ENCODE assay signal across 8 cellular contexts in the genomic region with DNA sequence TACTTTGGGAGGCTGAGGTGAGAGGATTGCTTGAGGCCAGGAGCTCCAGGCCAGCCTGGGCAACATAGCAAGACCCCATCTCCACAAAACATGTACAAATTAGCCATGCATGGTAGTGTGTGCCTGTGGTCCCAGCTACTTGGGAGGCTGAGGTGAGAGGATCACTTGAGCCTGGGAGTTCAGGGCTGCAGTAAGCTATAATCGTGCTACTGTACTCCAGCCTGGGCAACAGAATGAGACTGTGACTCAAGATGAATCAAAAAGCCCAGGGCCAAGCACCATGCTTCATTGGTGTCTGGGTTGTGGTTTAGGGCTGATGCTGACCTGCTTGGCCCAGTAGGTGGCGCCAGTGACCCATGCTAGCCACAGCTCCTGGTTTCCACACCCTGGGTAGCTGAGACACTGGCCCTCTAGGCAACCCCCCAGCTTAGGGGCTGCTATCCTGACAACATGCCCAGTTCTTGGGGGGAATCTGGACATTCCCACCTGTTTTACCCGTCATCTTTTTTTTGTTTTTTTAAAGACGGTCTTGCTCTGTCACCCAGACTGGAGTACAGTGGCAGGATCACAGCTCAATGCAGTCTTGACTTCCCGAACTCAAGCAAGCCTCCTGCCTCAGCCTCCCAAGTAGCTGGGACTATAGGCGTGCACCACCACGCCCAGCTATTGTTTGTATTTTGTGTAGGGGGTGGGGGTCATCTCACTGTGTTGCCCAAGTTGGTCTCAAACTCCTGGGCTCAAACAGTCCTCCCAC. TPM values are rescaled to one million over a fixed set of nuclear protein-coding genes. Genes with fewer than 3 reads are reported as not detected.
DNase-seq lines count a peak whose midpoint lies in the region; ATAC-seq and TF ChIP-seq lines count a peak whose summit lies in the region.

No MANE protein-coding gene starts in this region.

- H3K27me3 Mint-ChIP-seq in activated T-helper 17 cell treated with anti-CD3 and anti-CD28 coated beads, Interleukin-2, amount 50 U/mL, for 72 hours = no peaks in the 10 kb centered on the region

- H2AFZ ChIP-seq in IMR-90 (replicated peaks; ENCODE audit: low read length, poor library complexity) (peak overlapping the region; percentile 63), osteoblast (ENCODE audit: low read length) (no peak overlapping the region)

- in situ Hi-C loops in IMR-90 (cut with MboI; ENCODE audit: low sequenced_read_pairs) = loop anchor here (5.0 to 25.0 kb wide), 2 partner anchors 54 to 124 kb away; no protein-coding TSS in a partner anchor

- no peak overlapping the region for H3K18ac ChIP-seq in IMR-90 (ENCODE audit: low read depth, low read length)

- H3K27ac Mint-ChIP-seq in activated T-helper 17 cell treated with anti-CD3 and anti-CD28 coated beads, Interleukin-2, amount 50 U/mL, for 72 hours = no peak overlapping the region

- H3K27me3 ChIP-seq in IMR-90 (ENCODE audit: control insufficient read depth, insufficient read depth, low read length) (no peaks in the 10 kb centered on the region), osteoblast (ENCODE audit: insufficient read depth, low read length) (no peaks in the 10 kb centered on the region), thoracic aorta (replicated peaks; ENCODE audit: insufficient read depth) (no peaks in the 10 kb centered on the region)

- POLR2A ChIA-PET in IMR-90 (lab: Charles Lee; ENCODE audit: unreplicated experiment) = interaction anchor here (0.8 kb wide), 1 partner anchor 79 kb away, joined by 4 read pairs; no protein-coding TSS in a partner anchor

- H4K20me1 ChIP-seq in IMR-90 (ENCODE audit: insufficient read depth, low read length) = peaks cover 12% of the 10 kb centered on the region
- H4K20me1 ChIP-seq in osteoblast (ENCODE audit: insufficient read depth, low read length) = peaks cover 7% of the 10 kb centered on the region

- intact Hi-C loops in IMR-90 (cut with micrococcal nuclease) = loop anchor here (1.0 to 5.0 kb wide), 2 partner anchors 59 to 119 kb away; no protein-coding TSS in a partner anchor

- dilution Hi-C loops in IMR-90 (cut with HindIII; ENCODE audit: low sequenced_read_pairs, unreplicated experiment) = no loop called here

- H4K8ac ChIP-seq in IMR-90 (ENCODE audit: low read depth in 2 of 2, low read length in 2 of 2) = no peak overlapping the region

- H3K4me1 Mint-ChIP-seq in activated T-helper 17 cell treated with anti-CD3 and anti-CD28 coated beads, Interleukin-2, amount 50 U/mL, for 72 hours = peaks cover 4% of the 10 kb centered on the region

- H3K9me3 ChIP-seq in IMR-90 (ENCODE audit: control insufficient read depth, insufficient read depth, low read length) (no peaks in the 10 kb centered on the region), osteoblast (ENCODE audit: low read depth, low read length) (no peaks in the 10 kb centered on the region), thoracic aorta (no peaks in the 10 kb centered on the region)

- H3K23ac ChIP-seq in IMR-90 (ENCODE audit: low read depth, low read length) = no peak overlapping the region

- H3K4ac ChIP-seq in IMR-90 (ENCODE audit: low read depth, low read length) = no peak overlapping the region

- peak; percentile 50 for DNase-seq in GM04503 (ENCODE audit: low read depth)
- DNase-seq in IMR-90 = peak; percentile 88
- peak; percentile 75 for DNase-seq in RPMI8226
- peak; percentile 66 for DNase-seq in fibroblast of villous mesenchyme (ENCODE audit: low read depth)
- peak; percentile 99 for DNase-seq in osteoblast (ENCODE audit: insufficient read length, low spot score, missing footprints)
- no peak for DNase-seq in thoracic aorta (ENCODE audit: low spot score)

- H3K4me1 ChIP-seq in IMR-90 (ENCODE audit: control insufficient read depth, insufficient read depth, low read length) (0 out of 2 replicates have a peak, but pooled peaks cover 3% of the 10 kb centered on the region), osteoblast (ENCODE audit: insufficient read depth, low read length) (peaks cover 12% of the 10 kb centered on the region), thoracic aorta (ENCODE audit: control insufficient read depth in 1 of 2, low read depth in 2 of 2) (peaks cover 9 to 12% of the 10 kb centered on the region in 2 donors)

- H3K4me3 ChIP-seq in IMR-90 (ENCODE audit: insufficient read depth, low read depth, low read length) (no peak overlapping the region), fibroblast of villous mesenchyme (ENCODE audit: low read depth, low read length) (no peak overlapping the region), osteoblast (ENCODE audit: insufficient read depth, low read length) (no peak overlapping the region), thoracic aorta (no peak overlapping the region)

- peaks cover 0 to 25% of the 10 kb centered on the region in 2 experiments; a peak in 3 of 4 replicates for H3K79me1 ChIP-seq in IMR-90 (ENCODE audit: low read depth in 1 of 2, low read length in 2 of 2)

- no peak overlapping the region for H2BK15ac ChIP-seq in IMR-90 (ENCODE audit: low read depth, low read length)

- peak; percentile 97 for TF ChIP-seq RAD21 in IMR-90 (IDR thresholded peaks at IDR 0.05; ENCODE audit: low read length)

- H2AK9ac ChIP-seq in IMR-90 (replicated peaks; ENCODE audit: low read depth, low read length, poor library complexity) = peak overlapping the region; percentile 72

- H3K79me2 ChIP-seq in osteoblast (ENCODE audit: insufficient read depth, low read length) = peaks cover 12% of the 10 kb centered on the region

- H2BK20ac ChIP-seq in IMR-90 (ENCODE audit: low read depth, low read length) = no peak overlapping the region

- no peak overlapping the region for H2AK5ac ChIP-seq in IMR-90 (ENCODE audit: low read depth, low read length)

- ATAC-seq in IMR-90 (ENCODE audit: low read depth) (peak; percentile 99), thoracic aorta (ENCODE audit: insufficient number of reproducible peaks, low FRiP score, low read depth) (peak; percentile 59), HG03521 (IDR thresholded peaks at IDR 0.05; ENCODE audit: unreplicated experiment) (no peak)
- ATAC-seq in activated T-helper 17 cell treated with anti-CD3 and anti-CD28 coated beads, Interleukin-2, amount 50 U/mL, for 72 hours (replicated peaks) = peak; percentile 100

- TF ChIP-seq POLR2A in IMR-90 (IDR thresholded peaks at IDR 0.05; ENCODE audit: low read depth, low read length) = 0 out of 2 replicates have a peak, but pooled peaks have one; percentile 43

- no peak overlapping the region for H4K91ac ChIP-seq in IMR-90 (ENCODE audit: insufficient read depth, low read depth, low read length)

- H2BK5ac ChIP-seq in IMR-90 (ENCODE audit: low read depth, low read length, poor library complexity, severe bottlenecking) = no peak overlapping the region

- CTCF ChIA-PET in IMR-90 (lab: Yijun Ruan, JAX) = interaction anchor here (0.6 to 1.7 kb wide), 7 partner anchors 11 to 108 kb away, joined by 3 to 17 read pairs (median 3); no protein-coding TSS in a partner anchor

- no peak overlapping the region for H3K56ac ChIP-seq in IMR-90 (ENCODE audit: extremely low read depth, insufficient read depth, low read length)

- H3K9me1 ChIP-seq in IMR-90 (ENCODE audit: insufficient read depth, low read length) = no peaks in the 10 kb centered on the region

- TF ChIP-seq CTCF in IMR-90 (conservative IDR thresholded peaks at IDR 0.05; ENCODE audit: low read depth, low read length) = peak; percentile 98
- TF ChIP-seq CTCF in fibroblast of villous mesenchyme (IDR thresholded peaks at IDR 0.05; ENCODE audit: insufficient read depth, low read depth, low read length) = peak; percentile 94
- peak; percentile 93 for TF ChIP-seq CTCF in osteoblast (IDR thresholded peaks at IDR 0.05; ENCODE audit: extremely low read depth, low read depth, low read length)
- TF ChIP-seq CTCF in thoracic aorta (IDR thresholded peaks at IDR 0.05) = peak; percentile 89

- H3K14ac ChIP-seq in IMR-90 (replicated peaks; ENCODE audit: low read depth, low read length) = no peak overlapping the region

- no TSS peak for BruUV-seq in IMR-90 (replicated peaks; lab: Mats Ljungman, UMichigan)

- peaks cover 47% of the 10 kb centered on the region for H3K36me3 Mint-ChIP-seq in activated T-helper 17 cell treated with anti-CD3 and anti-CD28 coated beads, Interleukin-2, amount 50 U/mL, for 72 hours (ENCODE audit: low read depth)

- no peak overlapping the region for H3K4me2 ChIP-seq in IMR-90 (ENCODE audit: low read depth, low read length)
- H3K4me2 ChIP-seq in osteoblast (ENCODE audit: insufficient read depth, low read length) = no peak overlapping the region

- H3K4me3 Mint-ChIP-seq in activated T-helper 17 cell treated with anti-CD3 and anti-CD28 coated beads, Interleukin-2, amount 50 U/mL, for 72 hours = no peak overlapping the region

- H3K27ac ChIP-seq in IMR-90 (ENCODE audit: insufficient read depth, low read length) (no peak overlapping the region), osteoblast (ENCODE audit: low read depth, low read length) (no peak overlapping the region), thoracic aorta (no peak overlapping the region)

- no peak overlapping the region for H2BK120ac ChIP-seq in IMR-90 (ENCODE audit: low read depth, low read length)

- H3K9me3 Mint-ChIP-seq in activated T-helper 17 cell treated with anti-CD3 and anti-CD28 coated beads, Interleukin-2, amount 50 U/mL, for 72 hours = no peaks in the 10 kb centered on the region

- WGBS in IMR-90 (ENCODE audit: extremely low coverage in 2 of 2, insufficient read length in 1 of 2), 2 experiments = 56% methylated on average over 3 of the region's 7 CpGs; no CpG with 5 or more reads in 1 of the 2 experiments

- no peak overlapping the region for H4K5ac ChIP-seq in IMR-90 (ENCODE audit: low read depth, low read length)

- no peak overlapping the region for H3K9ac ChIP-seq in IMR-90 (ENCODE audit: low read depth, low read length)

- peaks cover 9% of the 10 kb centered on the region; the same call in 1 of the 2 replicates for H3K36me3 ChIP-seq in IMR-90 (ENCODE audit: control insufficient read depth, insufficient read depth, low read length)
- no peaks in the 10 kb centered on the region for H3K36me3 ChIP-seq in osteoblast (ENCODE audit: insufficient read depth, low read length)
- H3K36me3 ChIP-seq in thoracic aorta = peaks cover 10% of the 10 kb centered on the region

RNA-seq across cellular contexts. Expression of a gene that starts 5.5 kb away (rescaled TPM):
- total RNA-seq in IMR-90 (2012; rRNA removed) (29.4 and 30.1 TPM in 2 replicates), fibroblast of villous mesenchyme (22.9 and 25.1 TPM in 2 replicates), osteoblast (15.9 and 21.5 TPM in 2 replicates), thoracic aorta (10 to 100 TPM; 44.1 to 60.8 TPM)
- polyA plus RNA-seq in IMR-90 (2012; rRNA removed) = 112 and 148 TPM in 2 replicates
- polyA plus RNA-seq in IMR-90 (2012; cell fraction: cytosol; rRNA removed) = 180 and 202 TPM in 2 replicates
- polyA plus RNA-seq in IMR-90 (2012; cell fraction: nucleus; rRNA removed; ENCODE audit: low replicate concordance) = 123 and 144 TPM in 2 replicates
- total RNA-seq in activated T-helper 17 cell treated with anti-CD3 and anti-CD28 coated beads, Interleukin-2, amount 50 U/mL, for 72 hours = 10 to 100 TPM; 52.4 to 90.5 TPM

RNA-seq across cellular contexts. Expression of a gene that starts 28.6 kb away (rescaled TPM):
- total RNA-seq in IMR-90 (2012; rRNA removed) (under 0.01 TPM in 1 of 2 replicates, not detected in the other), fibroblast of villous mesenchyme (under 0.01 TPM in 2 replicates), osteoblast (under 0.01 TPM in 1 of 2 replicates, not detected in the other), thoracic aorta (under 1 TPM in 1 of 2 donors, not detected in 1; 0.99 TPM)
- polyA plus RNA-seq in IMR-90 (2012; rRNA removed) = 0.09 and 0.36 TPM in 2 replicates
- 0.02 and 0.40 TPM in 2 replicates for polyA plus RNA-seq in IMR-90 (2012; cell fraction: cytosol; rRNA removed)
- 0.10 and 0.17 TPM in 2 replicates for polyA plus RNA-seq in IMR-90 (2012; cell fraction: nucleus; rRNA removed; ENCODE audit: low replicate concordance)
- total RNA-seq in activated T-helper 17 cell treated with anti-CD3 and anti-CD28 coated beads, Interleukin-2, amount 50 U/mL, for 72 hours = under 1 TPM; 0.50 to 0.61 TPM
